1 cellular context compared by ENCODE assay signal in the genomic region with DNA sequence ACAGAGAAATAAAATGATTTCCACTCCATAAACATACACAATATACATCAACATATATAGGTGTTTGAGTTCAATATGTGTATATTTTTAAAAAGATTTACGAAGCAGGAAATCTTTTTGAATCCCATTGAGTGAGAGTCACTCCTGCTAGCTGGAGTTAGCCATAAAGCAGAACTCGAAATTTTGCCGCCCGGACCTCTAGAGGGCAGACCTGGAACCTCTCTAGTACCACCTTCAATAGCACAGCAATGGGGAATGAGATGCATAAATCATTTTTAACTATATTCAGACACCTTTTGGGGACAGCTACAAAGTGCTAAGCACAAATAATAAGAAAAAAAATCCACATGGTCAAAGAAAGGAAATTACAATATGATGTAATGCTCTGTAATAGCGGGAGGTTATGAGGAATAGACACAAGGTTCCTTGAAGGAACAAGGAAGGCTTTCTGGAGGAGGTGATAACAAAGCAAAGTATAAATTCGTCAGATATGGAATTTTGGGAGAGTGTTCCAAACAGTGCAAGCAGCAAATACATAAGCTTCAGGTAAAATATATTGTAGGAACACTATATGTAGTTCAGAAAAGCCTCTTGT.
TF ChIP-seq lines count a peak whose summit lies in the region.

No MANE protein-coding gene starts in this region.

TF ChIP-seq in H1, 55 proteins besides CTCF, POLR2A, EP300 and RAD21 (continued from another document):
- TF ChIP-seq RXRA (IDR thresholded peaks at IDR 0.05; ENCODE audit: insufficient read depth, low read depth, low read length) (no peak), FOSL1 (IDR thresholded peaks at IDR 0.05; ENCODE audit: insufficient read depth, low read depth, low read length) (no peak), MAFK (IDR thresholded peaks at IDR 0.05; ENCODE audit: low read depth, low read length) (no peak), RBBP5 (IDR thresholded peaks at IDR 0.05; ENCODE audit: borderline replicate concordance, low read depth, low read length) (no peak), SUZ12 (IDR thresholded peaks at IDR 0.05; ENCODE audit: low read length) (no peak), SP4 (IDR thresholded peaks at IDR 0.05; ENCODE audit: low read length) (no peak), KDM1A (IDR thresholded peaks at IDR 0.05; ENCODE audit: borderline replicate concordance, low read length) (no peak), BCL11A (IDR thresholded peaks at IDR 0.05; ENCODE audit: low read depth in 2 of 2, low read length in 2 of 2) (no peak), EZH2 (IDR thresholded peaks at IDR 0.05; ENCODE audit: low read depth, low read length, severe bottlenecking) (no peak)
- TF ChIP-seq, protein P1, sequence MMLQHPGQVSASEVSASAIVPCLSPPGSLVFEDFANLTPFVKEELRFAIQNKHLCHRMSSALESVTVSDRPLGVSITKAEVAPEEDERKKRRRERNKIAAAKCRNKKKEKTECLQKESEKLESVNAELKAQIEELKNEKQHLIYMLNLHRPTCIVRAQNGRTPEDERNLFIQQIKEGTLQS (IDR thresholded peaks at IDR 0.05; ENCODE audit: insufficient read depth, low read depth, low read length), result no peak
- TF ChIP-seq, protein P2, sequence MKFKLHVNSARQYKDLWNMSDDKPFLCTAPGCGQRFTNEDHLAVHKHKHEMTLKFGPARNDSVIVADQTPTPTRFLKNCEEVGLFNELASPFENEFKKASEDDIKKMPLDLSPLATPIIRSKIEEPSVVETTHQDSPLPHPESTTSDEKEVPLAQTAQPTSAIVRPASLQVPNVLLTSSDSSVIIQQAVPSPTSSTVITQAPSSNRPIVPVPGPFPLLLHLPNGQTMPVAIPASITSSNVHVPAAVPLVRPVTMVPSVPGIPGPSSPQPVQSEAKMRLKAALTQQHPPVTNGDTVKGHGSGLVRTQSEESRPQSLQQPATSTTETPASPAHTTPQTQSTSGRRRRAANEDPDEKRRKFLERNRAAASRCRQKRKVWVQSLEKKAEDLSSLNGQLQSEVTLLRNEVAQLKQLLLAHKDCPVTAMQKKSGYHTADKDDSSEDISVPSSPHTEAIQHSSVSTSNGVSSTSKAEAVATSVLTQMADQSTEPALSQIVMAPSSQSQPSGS (IDR thresholded peaks at IDR 0.05; ENCODE audit: low read length), result no peak
